ENCODE assay signal across 20 cellular contexts in the genomic region with DNA sequence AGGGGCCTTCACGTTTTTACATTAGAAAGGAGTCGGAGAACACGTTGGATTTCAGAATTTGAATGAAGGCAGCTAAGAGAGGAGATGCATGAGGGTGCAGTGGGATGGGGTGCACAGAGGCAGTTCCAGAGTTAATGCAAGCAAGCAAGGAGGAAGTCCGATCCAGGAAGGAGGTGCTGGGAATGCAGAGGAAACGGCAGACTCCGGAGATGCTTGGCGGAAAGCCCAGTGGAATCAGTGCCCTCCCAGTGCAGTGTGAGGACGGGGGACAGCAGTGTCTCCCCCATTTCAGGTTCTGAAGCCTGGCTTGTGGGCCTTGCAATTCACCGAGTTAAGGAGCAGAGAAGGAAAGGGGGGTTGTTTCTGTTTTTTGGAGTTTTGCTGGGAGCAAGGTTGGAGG.
DNase-seq lines count a peak whose midpoint lies in the region; ATAC-seq, FAIRE-seq and TF ChIP-seq lines count a peak whose summit lies in the region.
"Had no signal": no experiment of that assay in that cellular context is flagged by ENCODE, and none has a peak within 500 bp of the region (broad histone marks: within the 10 kb centered on the region; RNA-seq: fewer than 3 reads in every experiment).

No MANE protein-coding gene starts in this region.

- no peaks in the 10 kb centered on the region for H3K79me1 ChIP-seq in H1 (ENCODE audit: low read depth, low read length)

- H4K5ac ChIP-seq in H1 (ENCODE audit: insufficient read length, low read depth, low read length), result no peak overlapping the region

- H2AK5ac ChIP-seq in H1 (ENCODE audit: low read depth, low read length), result no peak overlapping the region; the same call in 1 of the 2 replicates

- peak overlapping the region; percentile 89 for H3K27ac Mint-ChIP-seq in HFFc6
- H3K27ac Mint-ChIP-seq: activated B cell treated with CpG ODN at 0.5 μM for 24 hours, T-helper 17 cell had no signal

- H4K91ac ChIP-seq in H1 (replicated peaks; ENCODE audit: insufficient read length, low read length), result no peak overlapping the region

- 87% methylated on average over 9 of the region's 9 CpGs; no CpG with 5 or more reads in 1 of the 2 experiments for WGBS in H1 (ENCODE audit: extremely low coverage in 1 of 2, insufficient coverage in 1 of 2, insufficient read length in 1 of 2, insufficient replicate concordance in 2 of 2, low coverage in 1 of 2, low lambda C conversion rate in 2 of 2, missing lambda C conversion rate in 1 of 2), 2 experiments

- peaks cover 0 to 2% of the 10 kb centered on the region in 2 experiments for H4K20me1 ChIP-seq in H1 (replicated peaks in 1 of 2; ENCODE audit: control insufficient read depth in 1 of 2, insufficient read depth in 2 of 2, low read length in 2 of 2)

- no peaks in the 10 kb centered on the region for H3K9me3 ChIP-seq in H1 (ENCODE audit: insufficient read depth in 2 of 2, low read depth in 1 of 2, low read length in 1 of 2)
- no peaks in the 10 kb centered on the region for H3K9me3 ChIP-seq in muscle layer of colon (ENCODE audit: low read length)
- no peaks in the 10 kb centered on the region for H3K9me3 ChIP-seq in thoracic aorta
- H3K9me3 ChIP-seq: pancreas had no signal

- peak overlapping the region; percentile 29; the same call in 1 of the 2 replicates for H2BK5ac ChIP-seq in H1 (ENCODE audit: low read depth, low read length)

- H2BK20ac ChIP-seq in H1 (ENCODE audit: low read length), result no peak overlapping the region

- ATAC-seq in thoracic aorta (ENCODE audit: insufficient number of reproducible peaks, low FRiP score, low read depth) (no peak), HG03196 (IDR thresholded peaks at IDR 0.05; ENCODE audit: unreplicated experiment) (no peak), GM21515 (IDR thresholded peaks at IDR 0.05; ENCODE audit: unreplicated experiment) (no peak)
- ATAC-seq: pancreas, T-helper 17 cell had no signal

- H3K4me3 Mint-ChIP-seq in HFFc6, result peak overlapping the region; percentile 52
- H3K4me3 Mint-ChIP-seq: activated B cell treated with CpG ODN at 0.5 μM for 24 hours, T-helper 17 cell had no signal

- H3K23me2 ChIP-seq in H1 (ENCODE audit: low read depth, low read length), result no peaks in the 10 kb centered on the region; the same call in 1 of the 2 replicates

- H4K8ac ChIP-seq in H1 (ENCODE audit: extremely low read depth, insufficient read depth, low read length), result no peak overlapping the region

- H3K9ac ChIP-seq in H1 (replicated peaks in 1 of 4; ENCODE audit: extremely low read depth in 1 of 4, low read depth in 3 of 4, low read length in 3 of 4), result no peak overlapping the region
- H3K9ac ChIP-seq in muscle layer of colon (ENCODE audit: low read length), result no peak overlapping the region

- no peak overlapping the region for H3K14ac ChIP-seq in H1 (ENCODE audit: insufficient read length)

- H3K4me3 ChIP-seq in H1 (ENCODE audit: extremely low read depth in 1 of 4, insufficient read depth in 2 of 4, low read depth in 3 of 4, low read length in 4 of 4), result no peak overlapping the region
- H3K4me3 ChIP-seq in muscle layer of colon (ENCODE audit: low read depth in 1 of 2, low read length in 2 of 2), result no peak overlapping the region
- no peak overlapping the region for H3K4me3 ChIP-seq in thoracic aorta
- H3K4me3 ChIP-seq: pancreas had no signal

- H2BK15ac ChIP-seq in H1 (ENCODE audit: low read length), result no peak overlapping the region

- H3K27me3 Mint-ChIP-seq in HFFc6 (ENCODE audit: insufficient read depth), result peaks cover 3% of the 10 kb centered on the region

- no peak overlapping the region for H3K4ac ChIP-seq in H1 (replicated peaks; ENCODE audit: insufficient read length, low read depth, low read length)

- H3K18ac ChIP-seq in H1 (ENCODE audit: extremely low read depth, low read length), result peak overlapping the region; percentile 49; the same call in 1 of the 2 replicates

- H3K9me3 Mint-ChIP-seq in HFFc6, result no peaks in the 10 kb centered on the region
- H3K9me3 Mint-ChIP-seq: activated B cell treated with CpG ODN at 0.5 μM for 24 hours had no signal

- FAIRE-seq in H1 (lab: Jason Lieb, UNC), result no peak
- FAIRE-seq: islet of Langerhans, pancreas had no signal

- H3K4me1 ChIP-seq in H1 (replicated peaks in 1 of 4; ENCODE audit: control insufficient read depth in 3 of 4, insufficient read depth in 4 of 4, low read length in 3 of 4) (peaks cover 0 to 6% (median 4%) of the 10 kb centered on the region in 4 experiments; a peak in 3 of 7 replicates), muscle layer of colon (ENCODE audit: insufficient read depth, low read length) (peaks cover 76% of the 10 kb centered on the region), thoracic aorta (ENCODE audit: control insufficient read depth in 1 of 2, low read depth in 2 of 2) (peaks cover 42 to 92% of the 10 kb centered on the region in 2 donors)

- H3K56ac ChIP-seq in H1 (replicated peaks; ENCODE audit: insufficient read length, low read depth, low read length), result no peak overlapping the region

- TF ChIP-seq POLR2A in H1 (IDR thresholded peaks at IDR 0.05; ENCODE audit: control extremely low read depth in 1 of 2, low read depth in 2 of 2, low read length in 2 of 2), result no peak

- no peak overlapping the region for H2BK120ac ChIP-seq in H1 (replicated peaks; ENCODE audit: low read depth, low read length)

- peak overlapping the region in 1 of 2 experiments; percentile 16; a peak in 1 of 4 replicates for H3K4me2 ChIP-seq in H1 (ENCODE audit: insufficient read depth in 1 of 2, low read depth in 2 of 2, low read length in 2 of 2)

- H3K27ac ChIP-seq in H1 (ENCODE audit: low read depth, low read length) (no peak overlapping the region), muscle layer of colon (ENCODE audit: low read depth, low read length) (peak overlapping the region; percentile 76), thoracic aorta (peak overlapping the region; percentile 77 to 98)
- H3K27ac ChIP-seq: epithelial cell of prostate had no signal

- peaks cover 38% of the 10 kb centered on the region for H3K36me3 Mint-ChIP-seq in HFFc6 (ENCODE audit: low read depth)

- H2BK12ac ChIP-seq in H1 (ENCODE audit: low read depth, low read length), result no peak overlapping the region

- TF ChIP-seq CTCF in HFFc6 (IDR thresholded peaks at IDR 0.05), result no peak
- no peak for TF ChIP-seq CTCF in H1 (IDR thresholded peaks at IDR 0.05; ENCODE audit: control extremely low read depth in 1 of 3, insufficient read depth in 1 of 3, low read depth in 1 of 3, low read length in 3 of 3)
- TF ChIP-seq CTCF in thoracic aorta (IDR thresholded peaks at IDR 0.05), result no peak

- TF ChIP-seq RAD21 in H1 (IDR thresholded peaks at IDR 0.05 in 1 of 2, conservative IDR thresholded peaks at IDR 0.05 in 1 of 2; ENCODE audit: low read depth in 2 of 2, low read length in 2 of 2), result no peak

- no peaks in the 10 kb centered on the region for H3K27me3 ChIP-seq in H1 (replicated peaks in 1 of 4; ENCODE audit: control insufficient read depth in 3 of 4, extremely low read depth in 1 of 4, insufficient read depth in 3 of 4, low read length in 3 of 4)
- H3K27me3 ChIP-seq in muscle layer of colon (ENCODE audit: control insufficient read depth in 1 of 2, insufficient read depth in 2 of 2, low read length in 2 of 2), result no peaks in the 10 kb centered on the region
- H3K27me3 ChIP-seq in thoracic aorta (replicated peaks; ENCODE audit: insufficient read depth), result no peaks in the 10 kb centered on the region
- H3K27me3 ChIP-seq: pancreas had no signal

- H3K79me2 ChIP-seq in H1 (ENCODE audit: control insufficient read depth in 1 of 2, insufficient read depth in 2 of 2, low read length in 2 of 2), result no peaks in the 10 kb centered on the region

- CTCF ChIA-PET in H1 (lab: Charles Lee; ENCODE audit: partially characterized antibody), result interaction anchor here (0.9 to 1.3 kb wide), 3 partner anchors 23 to 44 kb away, joined by 3 to 4 read pairs (median 3); no protein-coding TSS in a partner anchor

- DNase-seq in HFFc6 (no peak), H1 (ENCODE audit: low read depth in 1 of 2, low spot score in 2 of 2) (no peak), thoracic aorta (ENCODE audit: low spot score) (no peak), SHP77 (lab: John Stamatoyannopoulos, UW) (no peak), pons (ENCODE audit: low spot score) (no peak)
- DNase-seq: activated B cell treated with CpG ODN at 0.5 μM for 24 hours; activated CD8-positive, alpha-beta memory T cell treated with anti-CD3 and anti-CD28 coated beads for 24 hours; activated effector memory CD4-positive, alpha-beta T cell treated with Interleukin-2 at 50 U/mL for 16 hours; amniotic stem cell; NCI-H1694; NCI-H446 treated with DMSO at 0.1 percent for 48 hours; pancreas; SHP77 treated with DMSO at 0.1 percent for 48 hours; stimulated activated naive CD4-positive, alpha-beta T cell treated with Interleukin-2 at 50 U/mL for 16 hours; T-helper 17 cell had no signal

- no peak overlapping the region for H2AFZ ChIP-seq in H1 (ENCODE audit: low read length)

- no peak overlapping the region for H3K23ac ChIP-seq in H1 (ENCODE audit: insufficient read length)

- TF ChIP-seq EP300 in H1 (IDR thresholded peaks at IDR 0.05; ENCODE audit: borderline replicate concordance in 1 of 2, low read depth in 2 of 2, low read length in 2 of 2), result no peak

- H3K4me1 Mint-ChIP-seq in HFFc6 (ENCODE audit: low read depth), result peaks cover 100% of the 10 kb centered on the region

- POLR2A ChIA-PET in H1 (lab: Charles Lee; ENCODE audit: partially characterized antibody), result interaction anchor here (2.2 kb wide), 1 partner anchor 100 kb away, joined by 6 read pairs; the partner anchor contains the start of genes COL4A1 and COL4A2

- H3K36me3 ChIP-seq in H1 (ENCODE audit: control insufficient read depth in 2 of 4, insufficient read depth in 4 of 4, low read length in 3 of 4) (no peaks in the 10 kb centered on the region; a peak in 1 of 8 replicates), muscle layer of colon (ENCODE audit: insufficient read depth, low read length) (peaks cover 11% of the 10 kb centered on the region), thoracic aorta (no peaks in the 10 kb centered on the region)
- H3K36me3 ChIP-seq: pancreas had no signal

TF ChIP-seq in H1, 55 proteins besides CTCF, POLR2A, EP300 and RAD21:
- TF ChIP-seq KDM4A (IDR thresholded peaks at IDR 0.05; ENCODE audit: low read depth, low read length, severe bottlenecking) (no peak), NRF1 (IDR thresholded peaks at IDR 0.05; ENCODE audit: low read depth, low read length) (no peak), CHD2 (IDR thresholded peaks at IDR 0.05; ENCODE audit: low read length) (no peak), ZNF274 (IDR thresholded peaks at IDR 0.05; ENCODE audit: borderline replicate concordance, extremely low read depth, low read length) (no peak)
TF ChIP-seq in H1: peak in this region for 0.
